8 cellular contexts compared by ENCODE assay signal in the genomic region with DNA sequence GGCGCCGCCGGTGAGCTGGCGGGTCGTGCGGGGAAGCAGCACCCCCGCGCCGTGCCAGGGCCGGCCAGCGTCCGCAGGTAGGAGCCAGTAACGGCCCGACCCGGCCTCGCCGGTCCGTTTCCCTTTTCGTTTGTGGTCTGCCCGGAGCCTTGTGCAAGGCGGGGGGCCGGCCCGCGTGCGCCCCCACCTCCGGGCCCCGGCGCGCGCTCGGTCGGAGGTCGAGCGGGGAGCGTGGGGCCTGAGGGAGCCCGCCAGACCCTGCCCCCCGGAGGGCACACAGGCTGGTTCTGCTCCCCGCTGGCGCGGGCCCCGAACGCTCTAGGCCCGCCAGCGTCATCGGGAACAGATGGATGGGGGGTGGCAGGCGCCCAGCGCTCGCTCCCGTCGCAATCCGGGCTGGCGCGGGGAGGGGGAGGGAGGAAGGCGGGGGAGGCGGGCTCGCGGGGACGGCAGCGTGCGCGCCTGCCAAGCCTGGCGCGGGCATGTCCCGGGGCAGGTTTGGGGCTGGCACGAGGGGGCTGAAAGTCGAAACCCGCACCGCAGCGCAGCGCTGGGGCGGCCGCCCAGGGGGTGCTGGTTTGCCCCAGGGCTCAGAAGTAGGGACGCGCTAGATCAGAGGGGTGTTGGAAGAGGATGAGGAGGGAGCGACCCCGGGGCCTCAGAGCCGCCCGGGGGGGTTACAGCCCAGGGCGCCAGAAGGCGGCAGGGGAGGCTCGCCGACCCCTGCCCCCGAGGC. TPM values are rescaled to one million over a fixed set of nuclear protein-coding genes. Genes with fewer than 3 reads are reported as not detected.
DNase-seq lines count a peak whose midpoint lies in the region; ATAC-seq and TF ChIP-seq lines count a peak whose summit lies in the region.

No MANE protein-coding gene starts in this region.

- TF ChIP-seq CTCF in AG09319 (IDR thresholded peaks at IDR 0.05; ENCODE audit: low read depth, low read length) (no peak), epithelial cell of proximal tubule (conservative IDR thresholded peaks at IDR 0.05; ENCODE audit: low read depth, low read length) (no peak)

- peak overlapping the region; percentile 57 for H3K27ac ChIP-seq in mesodermal cell (ENCODE audit: low read depth, low read length, severe bottlenecking)

- H3K4me3 Mint-ChIP-seq in activated CD8-positive, alpha-beta memory T cell treated with anti-CD3 and anti-CD28 coated beads, Interleukin-2, amount 10 ng/mL, durations not matched to agents 7 days and 5 days = peak overlapping the region; percentile 66

- 0% methylated on average over 40 to 43 of the region's 83 CpGs for WGBS in mesodermal cell (ENCODE audit: insufficient coverage in 2 of 2), 2 experiments

- in situ Hi-C loops in HAP-1 (cut with MboI; ENCODE audit: low sequenced_read_pairs) = loop anchor here (10.0 kb wide), 1 partner anchor 497 kb away; a partner anchor contains a TSS

- H3K36me3 ChIP-seq in HAP-1 (replicated peaks) (peaks cover 6% of the 10 kb centered on the region), mesodermal cell (ENCODE audit: control insufficient read depth, insufficient read depth, low read length) (no peaks in the 10 kb centered on the region)

- H3K4me3 ChIP-seq in HAP-1 (peak overlapping the region; percentile 92), epithelial cell of proximal tubule (ENCODE audit: low read depth, low read length) (peak overlapping the region; percentile 81), mesodermal cell (ENCODE audit: extremely low read depth, insufficient read depth, low read length, poor library complexity, severe bottlenecking) (peak overlapping the region; percentile 46)

- no peaks in the 10 kb centered on the region for H3K27me3 Mint-ChIP-seq in activated CD8-positive, alpha-beta memory T cell treated with anti-CD3 and anti-CD28 coated beads, Interleukin-2, amount 10 ng/mL, durations not matched to agents 7 days and 5 days

- peaks cover 36% of the 10 kb centered on the region for H3K4me1 ChIP-seq in HAP-1
- peaks cover 43% of the 10 kb centered on the region for H3K4me1 ChIP-seq in mesodermal cell (ENCODE audit: control insufficient read depth, insufficient read depth, low read length, poor library complexity, severe bottlenecking)

- H3K4me1 Mint-ChIP-seq in activated CD8-positive, alpha-beta memory T cell treated with anti-CD3 and anti-CD28 coated beads, Interleukin-2, amount 10 ng/mL, durations not matched to agents 7 days and 5 days = peaks cover 34% of the 10 kb centered on the region

- H3K9me3 Mint-ChIP-seq in activated CD8-positive, alpha-beta memory T cell treated with anti-CD3 and anti-CD28 coated beads, Interleukin-2, amount 10 ng/mL, durations not matched to agents 7 days and 5 days (ENCODE audit: low read depth) = no peaks in the 10 kb centered on the region

- DNase-seq in AG09319 (ENCODE audit: extremely low read depth, low read depth) (peak; percentile 63), HAP-1 (ENCODE audit: low spot score in 2 of 2) (peak; percentile 54 to 83), NCI-H526 treated with DMSO at 0.1 percent for 48 hours (lab: John Stamatoyannopoulos, UW) (peak; percentile 37), epithelial cell of proximal tubule (ENCODE audit: low read depth) (no peak)
- DNase-seq in activated CD8-positive, alpha-beta memory T cell treated with anti-CD3 and anti-CD28 coated beads, Interleukin-2, amount 10 ng/mL, durations not matched to agents 7 days and 5 days = peak; percentile 70
- DNase-seq in stimulated activated naive CD4-positive, alpha-beta T cell treated with Interleukin-2 at 50 U/mL for 16 hours (lab: John Stamatoyannopoulos, UW) = peak; percentile 47
- DNase-seq in NK-92 treated with Interleukin-12 subunit alpha and Interleukin-12 subunit beta, amount 100 ng/mL, for 24 hours (lab: John Stamatoyannopoulos, UW) = no peak

- H3K9me3 ChIP-seq in HAP-1 (no peaks in the 10 kb centered on the region), mesodermal cell (ENCODE audit: control insufficient read depth, low read length) (no peaks in the 10 kb centered on the region)

- peak; percentile 14 for ATAC-seq in activated CD8-positive, alpha-beta memory T cell treated with anti-CD3 and anti-CD28 coated beads, Interleukin-2, amount 10 ng/mL, durations not matched to agents 7 days and 5 days

- peak overlapping the region; percentile 59 for H3K27ac Mint-ChIP-seq in activated CD8-positive, alpha-beta memory T cell treated with anti-CD3 and anti-CD28 coated beads, Interleukin-2, amount 10 ng/mL, durations not matched to agents 7 days and 5 days

- CTCF ChIA-PET in activated CD8-positive, alpha-beta memory T cell treated with anti-CD3 and anti-CD28 coated beads, Interleukin-2, amount 10 ng/mL, durations not matched to agents 7 days and 5 days (lab: Charles Lee) = interaction anchor here (1.0 to 10.6 kb wide), 12 partner anchors 34 to 218 kb away, joined by 3 to 237 read pairs (median 8); no protein-coding TSS in a partner anchor

- H3K36me3 Mint-ChIP-seq in activated CD8-positive, alpha-beta memory T cell treated with anti-CD3 and anti-CD28 coated beads, Interleukin-2, amount 10 ng/mL, durations not matched to agents 7 days and 5 days = no peaks in the 10 kb centered on the region

- no peaks in the 10 kb centered on the region for H3K27me3 ChIP-seq in HAP-1 (ENCODE audit: low read depth)

RNA-seq across cellular contexts. Expression of a gene that starts 1.5 kb away (rescaled TPM):
- total RNA-seq in activated CD8-positive, alpha-beta memory T cell treated with anti-CD3 and anti-CD28 coated beads, Interleukin-2, amount 10 ng/mL, durations not matched to agents 7 days and 5 days = 10 to 100 TPM; 43.1 to 55.1 TPM
- total RNA-seq in epithelial cell of proximal tubule = 19.4 and 41.9 TPM in 2 replicates
- polyA plus RNA-seq in mesodermal cell (2013, experiment 1 of 2) = 39.8 TPM
- 36.2 TPM for polyA plus RNA-seq in mesodermal cell (2013, experiment 2 of 2)

Comparison
In these comparisons a context has a peak if more than half of its experiments do, and no peak if none do; other contexts are left out.
1. DNase-seq: peak in AG09319 (single experiment), HAP-1 (2 of 2), NCI-H526 treated with DMSO at 0.1 percent for 48 hours (single experiment), activated CD8-positive, alpha-beta memory T cell treated with anti-CD3 and anti-CD28 coated beads, Interleukin-2, amount 10 ng/mL, durations not matched to agents 7 days and 5 days (single experiment) and stimulated activated naive CD4-positive, alpha-beta T cell treated with Interleukin-2 at 50 U/mL for 16 hours (single experiment); none in epithelial cell of proximal tubule (single experiment) and NK-92 treated with Interleukin-12 subunit alpha and Interleukin-12 subunit beta, amount 100 ng/mL, for 24 hours (single experiment).
2. Peak in every context shown above with its lines, with median percentiles within 50 percentile points of each other: H3K4me3 ChIP-seq.